Comparison of ENCODE assay signal across 3 cellular contexts in the genomic region with DNA sequence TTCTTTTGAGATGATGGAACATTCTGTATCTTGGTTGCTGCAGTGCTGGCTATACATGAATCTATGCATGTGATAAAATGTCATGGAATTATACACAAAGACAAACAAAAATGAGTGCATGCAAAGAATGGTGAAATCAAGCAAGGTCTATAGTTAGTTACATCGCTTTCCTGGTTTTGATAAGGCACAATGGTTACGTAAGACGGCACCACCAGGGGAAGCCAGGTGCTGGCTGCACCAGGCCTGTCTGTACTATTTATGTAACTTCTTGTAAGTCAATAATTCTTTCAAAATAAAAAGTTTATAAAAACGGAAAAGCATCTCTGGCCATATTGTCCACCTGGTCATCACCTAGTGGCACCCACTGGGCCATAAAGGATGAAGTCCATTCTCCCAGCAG.
"Had no signal": no experiment of that assay in that cellular context is flagged by ENCODE, and none has a peak within 500 bp of the region (broad histone marks: within the 10 kb centered on the region; RNA-seq: fewer than 3 reads in every experiment).

No MANE protein-coding gene starts in this region.

- H3K4me3 ChIP-seq: gastrocnemius medialis, psoas muscle, smooth muscle cell had no signal

- H3K4me2 ChIP-seq: smooth muscle cell had no signal

- H3K36me3 ChIP-seq: gastrocnemius medialis had no signal

- H3K9me3 ChIP-seq: gastrocnemius medialis, psoas muscle had no signal

- H3K27ac ChIP-seq: gastrocnemius medialis, psoas muscle had no signal
